16 cellular contexts compared by ENCODE assay signal in the genomic region with DNA sequence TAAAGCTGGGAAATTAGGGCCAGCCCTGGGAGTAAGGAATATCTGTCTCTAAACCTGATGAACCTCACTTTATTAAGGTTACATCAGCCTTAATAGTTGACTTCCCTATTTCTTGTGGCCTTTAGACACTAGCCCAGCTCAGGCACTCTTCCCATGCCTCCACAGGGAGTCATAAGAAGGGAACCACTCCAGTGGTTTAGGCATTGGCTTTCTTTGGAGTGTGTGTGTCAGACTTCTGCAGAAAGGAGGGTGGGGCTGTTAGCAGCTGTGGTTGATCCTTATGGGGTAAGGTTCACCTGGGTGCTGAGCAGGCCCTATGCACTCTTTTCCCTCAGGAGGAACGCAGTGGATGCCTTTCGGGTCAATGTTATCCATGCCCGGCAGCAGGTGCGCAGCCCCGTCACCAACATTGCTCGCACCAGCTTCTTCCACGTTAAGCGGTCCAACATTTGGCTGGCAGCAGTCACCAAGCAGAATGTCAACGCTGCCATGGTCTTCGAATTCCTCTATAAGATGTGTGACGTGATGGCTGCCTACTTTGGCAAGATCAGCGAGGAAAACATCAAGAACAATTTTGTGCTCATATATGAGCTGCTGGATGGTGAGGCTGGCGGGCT. TPM values are rescaled to one million over a fixed set of nuclear protein-coding genes. Genes with fewer than 3 reads are reported as not detected.
DNase-seq lines count a peak whose midpoint lies in the region; ATAC-seq and TF ChIP-seq lines count a peak whose summit lies in the region.
"Had no signal": no experiment of that assay in that cellular context is flagged by ENCODE, and none has a peak within 500 bp of the region (broad histone marks: within the 10 kb centered on the region; RNA-seq: fewer than 3 reads in every experiment).

No MANE protein-coding gene starts in this region.

- CTCF ChIA-PET in activated CD4-positive, alpha-beta T cell treated with anti-CD3 and anti-CD28 coated beads, Interleukin-2, amount 10 ng/mL, durations not matched to agents 7 days and 5 days (lab: Charles Lee): interaction anchor here (0.6 to 1.0 kb wide), 3 partner anchors 72 to 467 kb away, joined by 3 read pairs; no protein-coding TSS in a partner anchor

- no peak for TF ChIP-seq CTCF in endothelial cell (IDR thresholded peaks at IDR 0.05; ENCODE audit: unreplicated experiment)

- no peak for DNase-seq in activated CD4-positive, alpha-beta T cell treated with anti-CD3 and anti-CD28 coated beads, Interleukin-2, amount 10 ng/mL, durations not matched to agents 7 days and 5 days
- DNase-seq in activated CD4-positive, alpha-beta T cell treated with anti-CD3 and anti-CD28 coated beads for 4 hours: no peak
- DNase-seq in endothelial cell (ENCODE audit: low spot score): no peak
- no peak for DNase-seq in glomerular visceral epithelial cell (ENCODE audit: extremely low spot score)
- DNase-seq: activated CD4-positive, CD25-positive, alpha-beta regulatory T cell; CD4-positive, alpha-beta T cell; DMS79 treated with DMSO at 0.1 percent for 48 hours; left colon; T-cell; transverse colon had no signal

- H3K9me3 Mint-ChIP-seq in activated CD4-positive, alpha-beta T cell treated with anti-CD3 and anti-CD28 coated beads, Interleukin-2, amount 10 ng/mL, durations not matched to agents 7 days and 5 days: no peaks in the 10 kb centered on the region
- H3K9me3 Mint-ChIP-seq in endothelial cell (ENCODE audit: unreplicated experiment): no peaks in the 10 kb centered on the region
- no peaks in the 10 kb centered on the region for H3K9me3 Mint-ChIP-seq in stimulated activated memory B cell treated with anti-CD40 and anti-IgM and Interleukin-4, amounts not matched to agents 10 μg/mL and 1 μg/mL and 100 μg/mL, for 72 hours
- H3K9me3 Mint-ChIP-seq: CD4-positive, alpha-beta T cell; T-cell had no signal

- H3K36me3 Mint-ChIP-seq in activated CD4-positive, alpha-beta T cell treated with anti-CD3 and anti-CD28 coated beads, Interleukin-2, amount 10 ng/mL, durations not matched to agents 7 days and 5 days (ENCODE audit: low read depth): peaks cover 58% of the 10 kb centered on the region
- peaks cover 50% of the 10 kb centered on the region for H3K36me3 Mint-ChIP-seq in endothelial cell (ENCODE audit: low read depth, unreplicated experiment)
- H3K36me3 Mint-ChIP-seq in stimulated activated memory B cell treated with anti-CD40 and anti-IgM and Interleukin-4, amounts not matched to agents 10 μg/mL and 1 μg/mL and 100 μg/mL, for 72 hours: peaks cover 57% of the 10 kb centered on the region

- no peak for ATAC-seq in stimulated activated memory B cell treated with anti-CD40 and anti-IgM and Interleukin-4, amounts not matched to agents 10 μg/mL and 1 μg/mL and 100 μg/mL, for 72 hours
- ATAC-seq in HG03469 (IDR thresholded peaks at IDR 0.05; ENCODE audit: unreplicated experiment): no peak
- ATAC-seq: left colon, T-cell had no signal

- no peak overlapping the region for H3K4me3 Mint-ChIP-seq in activated CD4-positive, alpha-beta T cell treated with anti-CD3 and anti-CD28 coated beads, Interleukin-2, amount 10 ng/mL, durations not matched to agents 7 days and 5 days
- peak overlapping the region; percentile 99 for H3K4me3 Mint-ChIP-seq in endothelial cell (ENCODE audit: unreplicated experiment)
- H3K4me3 Mint-ChIP-seq in stimulated activated memory B cell treated with anti-CD40 and anti-IgM and Interleukin-4, amounts not matched to agents 10 μg/mL and 1 μg/mL and 100 μg/mL, for 72 hours: no peak overlapping the region
- H3K4me3 Mint-ChIP-seq: activated naive CD8-positive, alpha-beta T cell; CD4-positive, alpha-beta T cell had no signal

- H3K4me1 Mint-ChIP-seq in activated CD4-positive, alpha-beta T cell treated with anti-CD3 and anti-CD28 coated beads, Interleukin-2, amount 10 ng/mL, durations not matched to agents 7 days and 5 days: peaks cover 38% of the 10 kb centered on the region
- peaks cover 37% of the 10 kb centered on the region for H3K4me1 Mint-ChIP-seq in endothelial cell (ENCODE audit: unreplicated experiment)
- peaks cover 34% of the 10 kb centered on the region for H3K4me1 Mint-ChIP-seq in stimulated activated memory B cell treated with anti-CD40 and anti-IgM and Interleukin-4, amounts not matched to agents 10 μg/mL and 1 μg/mL and 100 μg/mL, for 72 hours

- POLR2A ChIA-PET in activated CD4-positive, alpha-beta T cell treated with anti-CD3 and anti-CD28 coated beads, Interleukin-2, amount 10 ng/mL, durations not matched to agents 7 days and 5 days (lab: Charles Lee): no interaction called here

- H3K27ac Mint-ChIP-seq in activated CD4-positive, alpha-beta T cell treated with anti-CD3 and anti-CD28 coated beads, Interleukin-2, amount 10 ng/mL, durations not matched to agents 7 days and 5 days: peak overlapping the region; percentile 57
- peak overlapping the region; percentile 64 for H3K27ac Mint-ChIP-seq in endothelial cell (ENCODE audit: unreplicated experiment)
- peak overlapping the region; percentile 69 for H3K27ac Mint-ChIP-seq in stimulated activated memory B cell treated with anti-CD40 and anti-IgM and Interleukin-4, amounts not matched to agents 10 μg/mL and 1 μg/mL and 100 μg/mL, for 72 hours
- H3K27ac Mint-ChIP-seq: activated naive CD8-positive, alpha-beta T cell; CD4-positive, alpha-beta T cell; T-cell had no signal

- H3K27me3 Mint-ChIP-seq in activated CD4-positive, alpha-beta T cell treated with anti-CD3 and anti-CD28 coated beads, Interleukin-2, amount 10 ng/mL, durations not matched to agents 7 days and 5 days: no peaks in the 10 kb centered on the region
- peaks cover 10% of the 10 kb centered on the region for H3K27me3 Mint-ChIP-seq in endothelial cell (ENCODE audit: unreplicated experiment)
- no peaks in the 10 kb centered on the region for H3K27me3 Mint-ChIP-seq in stimulated activated memory B cell treated with anti-CD40 and anti-IgM and Interleukin-4, amounts not matched to agents 10 μg/mL and 1 μg/mL and 100 μg/mL, for 72 hours
- H3K27me3 Mint-ChIP-seq: activated naive CD8-positive, alpha-beta T cell; CD4-positive, alpha-beta T cell; T-cell had no signal

RNA-seq across cellular contexts. Expression of gene AP2M1, which starts 4.0 kb away (rescaled TPM):
- 100 to 1,000 TPM; 222 to 223 TPM for total RNA-seq in activated CD4-positive, alpha-beta T cell treated with anti-CD3 and anti-CD28 coated beads, Interleukin-2, amount 10 ng/mL, durations not matched to agents 7 days and 5 days
- total RNA-seq in endothelial cell (ENCODE audit: unreplicated experiment): 401 TPM

RNA-seq across cellular contexts. Expression of gene ABCF3, which starts 7.4 kb away (rescaled TPM):
- 10 to 100 TPM; 62.2 to 64.4 TPM for total RNA-seq in activated CD4-positive, alpha-beta T cell treated with anti-CD3 and anti-CD28 coated beads, Interleukin-2, amount 10 ng/mL, durations not matched to agents 7 days and 5 days
- 68.1 TPM for total RNA-seq in endothelial cell (ENCODE audit: unreplicated experiment)

RNA-seq across cellular contexts. Expression of gene DVL3, which starts 23.5 kb away (rescaled TPM):
- total RNA-seq in activated CD4-positive, alpha-beta T cell treated with anti-CD3 and anti-CD28 coated beads, Interleukin-2, amount 10 ng/mL, durations not matched to agents 7 days and 5 days: 10 to 100 TPM; 35.0 to 36.3 TPM
- total RNA-seq in endothelial cell (ENCODE audit: unreplicated experiment): 103 TPM

RNA-seq across cellular contexts. Expression of gene EIF2B5, which starts 43.5 kb away (rescaled TPM):
- 10 to 100 TPM; 53.0 to 60.0 TPM for total RNA-seq in activated CD4-positive, alpha-beta T cell treated with anti-CD3 and anti-CD28 coated beads, Interleukin-2, amount 10 ng/mL, durations not matched to agents 7 days and 5 days
- 37.0 TPM for total RNA-seq in endothelial cell (ENCODE audit: unreplicated experiment)

RNA-seq across cellular contexts. Expression of gene VWA5B2, which starts 50.8 kb away (rescaled TPM):
- total RNA-seq in activated CD4-positive, alpha-beta T cell treated with anti-CD3 and anti-CD28 coated beads, Interleukin-2, amount 10 ng/mL, durations not matched to agents 7 days and 5 days: not detected
- total RNA-seq in endothelial cell (ENCODE audit: unreplicated experiment): 1.1 TPM
- total RNA-seq: bronchial epithelial cell; CD4-positive, alpha-beta T cell; mucosa of gallbladder; RPMI7951 had no signal
